Comparison of ENCODE assay signal across 12 cellular contexts in the genomic region with DNA sequence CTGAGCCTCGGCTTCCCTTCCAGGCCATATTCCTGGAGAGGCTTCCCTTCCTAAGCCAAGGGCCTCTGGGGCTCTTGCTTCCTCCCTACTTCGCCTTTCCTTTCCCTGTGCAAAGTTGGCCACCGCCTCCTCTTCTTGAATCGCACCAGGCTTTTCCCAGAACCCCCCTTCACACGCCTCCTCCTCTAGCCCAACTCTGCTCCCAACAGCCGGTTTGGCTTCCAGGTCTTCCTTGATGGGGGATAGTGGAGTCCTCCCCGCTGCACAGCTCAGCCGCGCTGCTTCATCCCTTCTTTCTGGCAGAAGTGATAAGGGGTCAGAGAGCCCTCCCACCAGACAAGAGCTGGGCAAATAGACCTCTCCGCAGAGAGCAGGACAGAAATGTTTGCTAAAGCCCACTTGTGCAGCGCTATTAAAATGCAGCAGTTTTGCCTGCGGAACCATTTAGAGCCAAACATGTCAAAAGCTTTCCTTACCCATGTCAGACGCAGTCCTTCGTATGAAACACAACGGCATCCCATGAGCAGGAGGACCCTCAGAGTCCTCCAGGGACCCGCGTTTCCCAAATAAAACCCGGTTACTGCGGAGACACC. TPM values are rescaled to one million over a fixed set of nuclear protein-coding genes. Genes with fewer than 3 reads are reported as not detected.
DNase-seq lines count a peak whose midpoint lies in the region; ATAC-seq and TF ChIP-seq lines count a peak whose summit lies in the region.
"Had no signal": no experiment of that assay in that cellular context is flagged by ENCODE, and none has a peak within 500 bp of the region (broad histone marks: within the 10 kb centered on the region; RNA-seq: fewer than 3 reads in every experiment).

No MANE protein-coding gene starts in this region.

- CTCF ChIA-PET in PC-9 (lab: Charles Lee) = no interaction called here

- H2AFZ ChIP-seq in PC-9 = no peak overlapping the region

- H3K4me3 ChIP-seq in PC-9 (no peak overlapping the region; the same call in 1 of the 2 replicates), ectodermal cell (ENCODE audit: insufficient read depth, low read depth, low read length) (peak overlapping the region; percentile 44)

- POLR2A ChIA-PET in PC-9 (lab: Charles Lee; ENCODE audit: unreplicated experiment) = no interaction called here

- H3K27ac ChIP-seq in PC-9 (no peak overlapping the region), ectodermal cell (ENCODE audit: insufficient read depth, low read depth, low read length, poor library complexity, severe bottlenecking) (no peak overlapping the region)
- H3K27ac ChIP-seq: brain microvascular endothelial cell, foreskin keratinocyte had no signal

- no peaks in the 10 kb centered on the region for H3K9me2 ChIP-seq in PC-9 (ENCODE audit: insufficient read depth)

- WGBS in ectodermal cell, 2 experiments = 11 to 12% methylated on average over 19 of the region's 19 CpGs

- DNase-seq in ELF-1 (ENCODE audit: low read depth, low spot score) = peak; percentile 45
- no peak for DNase-seq in PC-9
- peak; percentile 43 for DNase-seq in occipital lobe (lab: John Stamatoyannopoulos, UW)
- no peak for DNase-seq in amniotic stem cell (lab: John Stamatoyannopoulos, UW)
- DNase-seq in AG08396 (ENCODE audit: low spot score) = no peak
- DNase-seq: brain microvascular endothelial cell, foreskin keratinocyte, KBM-7, NCI-H69 had no signal

- no peaks in the 10 kb centered on the region for H3K4me1 ChIP-seq in PC-9 (replicated peaks; ENCODE audit: insufficient read depth)
- H3K4me1 ChIP-seq in ectodermal cell (ENCODE audit: control insufficient read depth, insufficient read depth, low read length) = peaks cover 15% of the 10 kb centered on the region
- H3K4me1 ChIP-seq: foreskin keratinocyte had no signal

- H3K9me3 ChIP-seq in PC-9 (ENCODE audit: insufficient read depth, low read depth) = no peaks in the 10 kb centered on the region
- no peaks in the 10 kb centered on the region for H3K9me3 ChIP-seq in ectodermal cell (ENCODE audit: control insufficient read depth, low read length)

- H3K79me2 ChIP-seq in PC-9 (ENCODE audit: low read depth) = no peaks in the 10 kb centered on the region

- H3K36me3 ChIP-seq in PC-9 (ENCODE audit: low read depth) (no peaks in the 10 kb centered on the region), ectodermal cell (ENCODE audit: control insufficient read depth, insufficient read depth, low read length) (no peaks in the 10 kb centered on the region)
- H3K36me3 ChIP-seq: brain microvascular endothelial cell had no signal

- H3F3A ChIP-seq in PC-9 (ENCODE audit: insufficient read depth, low read depth) = no peaks in the 10 kb centered on the region

- intact Hi-C loops in PC-9 (cut with micrococcal nuclease; ENCODE audit: unreplicated experiment) = no loop called here

- ATAC-seq in GM18861 (IDR thresholded peaks at IDR 0.05; ENCODE audit: unreplicated experiment) (no peak), GM19328 (IDR thresholded peaks at IDR 0.05; ENCODE audit: unreplicated experiment) (no peak)
- ATAC-seq: foreskin keratinocyte had no signal

- H4K20me1 ChIP-seq in PC-9 (ENCODE audit: insufficient read depth) = no peaks in the 10 kb centered on the region

- no TSS peak for BruUV-seq in PC-9 (replicated peaks; lab: Mats Ljungman, UMichigan)

- H3K4me2 ChIP-seq in PC-9 = peak overlapping the region; percentile 65; the same call in 1 of the 2 replicates

- no peak for TF ChIP-seq CTCF in PC-9 (conservative IDR thresholded peaks at IDR 0.05)

- H3K27me3 ChIP-seq in PC-9 (ENCODE audit: insufficient read depth, low read depth) = no peaks in the 10 kb centered on the region
- peaks cover 78% of the 10 kb centered on the region for H3K27me3 ChIP-seq in ectodermal cell (ENCODE audit: control insufficient read depth, insufficient read depth, low read length, poor library complexity, severe bottlenecking)

RNA-seq across cellular contexts. Expression of gene SNORC, which starts 56.5 kb away (rescaled TPM):
- total RNA-seq in PC-9 (2021) = 10.4 and 20.0 TPM in 2 replicates
- polyA plus RNA-seq in ectodermal cell (2013, experiment 1 of 4) = 0.89 TPM
- polyA plus RNA-seq in ectodermal cell (2013, experiment 2 of 4) = 0.78 TPM
- 1.0 TPM for polyA plus RNA-seq in ectodermal cell (2013, experiment 3 of 4)
- 0.97 TPM for polyA plus RNA-seq in ectodermal cell (2013, experiment 4 of 4)
- 1.6 TPM for total RNA-seq in occipital lobe

Comparison
In these comparisons a context has a peak if more than half of its experiments do, and no peak if none do; other contexts are left out.
1. DNase-seq: peak in ELF-1 (single experiment) and occipital lobe (single experiment); none in PC-9 (0 of 2), amniotic stem cell (single experiment) and AG08396 (single experiment).